In the genomic region with DNA sequence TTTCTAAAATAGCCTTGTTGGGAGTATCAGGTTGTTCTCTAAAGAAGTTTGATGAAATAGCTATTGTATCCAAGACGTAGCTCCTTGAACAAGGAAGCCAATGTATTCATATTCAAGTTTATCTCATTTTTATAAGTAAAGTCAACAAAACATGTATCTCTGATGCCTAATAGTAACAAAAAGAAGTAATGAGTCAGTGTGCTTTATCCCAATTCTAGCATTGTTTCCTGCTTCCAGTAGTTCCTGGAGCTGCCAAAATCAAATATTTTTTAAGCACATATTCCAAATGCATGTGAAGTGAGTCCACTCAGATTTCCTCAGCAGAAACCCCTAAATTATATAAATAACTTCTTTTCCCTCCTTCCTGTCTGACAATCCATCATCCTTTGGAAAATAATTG, we compare ENCODE assay signal across 5 cellular contexts.
A peak's percentile ranks its signal among the peaks of the same experiment; 100 is the strongest.
DNase-seq lines count a peak whose midpoint lies in the region; ATAC-seq and TF ChIP-seq lines count a peak whose summit lies in the region.
"Not testable (repeated sequence)": the region's sequence is repeated elsewhere in the genome, so short reads cannot be mapped to it uniquely, and the experiment has no call there.

No MANE protein-coding gene starts in this region.

- not testable (repeated sequence) for H3K9me3 ChIP-seq in PC-3 (ENCODE audit: low read length)

- ATAC-seq in PC-3 = not testable (repeated sequence)

- peak overlapping the region; percentile 30 for H3K27ac Mint-ChIP-seq in Calu3 (ENCODE audit: unreplicated experiment)
- H3K27ac Mint-ChIP-seq in progenitor cell of endocrine pancreas = peak overlapping the region; percentile 52

- H3K27me3 ChIP-seq in PC-3 (ENCODE audit: low read length) = not testable (repeated sequence)

- H3K4me1 Mint-ChIP-seq in Calu3 (ENCODE audit: low read depth, unreplicated experiment) = peaks cover 63% of the 10 kb centered on the region
- not testable (repeated sequence) for H3K4me1 Mint-ChIP-seq in progenitor cell of endocrine pancreas (ENCODE audit: low read depth)

- not testable (repeated sequence) for H3K9me2 ChIP-seq in PC-3 (replicated peaks; ENCODE audit: low read length)

- not testable (repeated sequence) for DNase-seq in Calu3; progenitor cell of endocrine pancreas (ENCODE audit: low spot score, unreplicated experiment)
- DNase-seq in PC-3 (peak; percentile 25), cardiac fibroblast (ENCODE audit: low read depth in 2 of 2) (peak; percentile 5 to 40), fibroblast of pulmonary artery (ENCODE audit: low read depth) (peak; percentile 51)

- BruUV-seq in Calu3 (replicated peaks; lab: Mats Ljungman, UMichigan); PC-3 (replicated peaks; lab: Mats Ljungman, UMichigan): not testable (repeated sequence)

- H3K4me3 ChIP-seq in PC-3 (ENCODE audit: low read length); cardiac fibroblast (replicated peaks in 1 of 2; ENCODE audit: low read depth in 2 of 2, low read length in 2 of 2); fibroblast of pulmonary artery (replicated peaks; ENCODE audit: low read depth, low read length): not testable (repeated sequence)

- not testable (repeated sequence) for H3K4me3 Mint-ChIP-seq in Calu3 (ENCODE audit: low read depth, unreplicated experiment); progenitor cell of endocrine pancreas (ENCODE audit: low read depth)

- POLR2A ChIA-PET in PC-3 (lab: Charles Lee; ENCODE audit: unreplicated experiment) = not testable (repeated sequence)

- H3K36me3 ChIP-seq in PC-3 (ENCODE audit: low read depth, low read length) = not testable (repeated sequence)

- intact Hi-C loops in Calu3 (cut with micrococcal nuclease; ENCODE audit: unreplicated experiment); PC-3 (cut with micrococcal nuclease): not testable (repeated sequence)

- not testable (repeated sequence) for TF ChIP-seq CTCF in Calu3 (IDR thresholded peaks at IDR 0.05; ENCODE audit: unreplicated experiment); PC-3 (conservative IDR thresholded peaks at IDR 0.05; ENCODE audit: low read depth, low read length); cardiac fibroblast (IDR thresholded peaks at IDR 0.05; ENCODE audit: low read depth, low read length); fibroblast of pulmonary artery (IDR thresholded peaks at IDR 0.05; ENCODE audit: low read length, missing control alignments); progenitor cell of endocrine pancreas (IDR thresholded peaks at IDR 0.05; ENCODE audit: unreplicated experiment)

- H2AFZ ChIP-seq in PC-3 (ENCODE audit: low read length) = not testable (repeated sequence)

- H3K4me1 ChIP-seq in PC-3 (ENCODE audit: insufficient read depth, low read length) = peaks cover 44% of the 10 kb centered on the region

- H3K79me2 ChIP-seq in PC-3 (ENCODE audit: low read length) = not testable (repeated sequence)

- H3F3A ChIP-seq in PC-3 (ENCODE audit: low read length, unreplicated experiment) = not testable (repeated sequence)

- H3K27me3 Mint-ChIP-seq in Calu3 (ENCODE audit: unreplicated experiment); progenitor cell of endocrine pancreas: not testable (repeated sequence)

- not testable (repeated sequence) for H3K9me3 Mint-ChIP-seq in Calu3 (ENCODE audit: low read depth, unreplicated experiment); progenitor cell of endocrine pancreas (ENCODE audit: low read depth)

- CTCF ChIA-PET in Calu3 (lab: Charles Lee); PC-3 (lab: Charles Lee): not testable (repeated sequence)

- peak overlapping the region; percentile 53 for H3K4me2 ChIP-seq in PC-3 (ENCODE audit: low read length)

- H3K36me3 Mint-ChIP-seq in Calu3 (ENCODE audit: insufficient read depth, unreplicated experiment) (peaks cover 13% of the 10 kb centered on the region), progenitor cell of endocrine pancreas (ENCODE audit: insufficient read depth) (peaks cover 14% of the 10 kb centered on the region)

- not testable (repeated sequence) for H4K20me1 ChIP-seq in PC-3 (ENCODE audit: low read length)

- peak overlapping the region; percentile 47 for H3K27ac ChIP-seq in PC-3 (ENCODE audit: low read length)

- not testable (repeated sequence) for H3K9ac ChIP-seq in PC-3 (ENCODE audit: low read length)
